9 cellular contexts compared by ENCODE assay signal in the genomic region with DNA sequence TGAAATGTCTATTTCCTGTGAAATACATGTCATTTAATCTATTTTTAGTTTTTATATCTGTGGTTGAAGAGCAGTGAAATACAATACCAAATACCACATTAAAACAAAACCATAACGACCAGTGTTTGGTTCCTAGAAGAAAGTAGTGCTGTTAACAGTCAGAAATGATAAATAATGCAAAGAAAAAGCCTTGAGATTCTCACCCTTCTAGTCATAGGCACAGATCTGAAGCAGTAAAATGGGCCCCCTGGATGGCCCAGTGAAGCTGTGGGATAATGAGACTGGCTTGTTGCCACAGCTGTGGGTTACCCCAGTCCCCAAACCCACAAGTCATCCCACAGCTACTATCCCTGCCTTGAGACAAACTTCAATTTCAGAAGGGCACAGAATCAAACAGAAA.
DNase-seq lines count a peak whose midpoint lies in the region; ATAC-seq lines count a peak whose summit lies in the region.
"Had no signal": no experiment of that assay in that cellular context is flagged by ENCODE, and none has a peak within 500 bp of the region (broad histone marks: within the 10 kb centered on the region; RNA-seq: fewer than 3 reads in every experiment).

No MANE protein-coding gene starts in this region.

- peaks cover 42% of the 10 kb centered on the region for H3K4me1 Mint-ChIP-seq in activated T-cell treated with anti-CD3 and anti-CD28 coated beads, Interleukin-2, amount 50 U/mL, for 72 hours (ENCODE audit: low read depth)

- DNase-seq in EH (ENCODE audit: low read depth): peak; percentile 3
- DNase-seq in LoVo (ENCODE audit: low spot score): peak; percentile 14
- DNase-seq in activated T-cell treated with anti-CD3 and anti-CD28 coated beads, Interleukin-2, amount 50 U/mL, for 72 hours: peak; percentile 40 to 57
- peak; percentile 76 for DNase-seq in myocyte (ENCODE audit: low read depth)
- no peak for DNase-seq in NCI-H2171 (lab: John Stamatoyannopoulos, UW)
- no peak for DNase-seq in NAMALWA (ENCODE audit: low spot score)
- DNase-seq in Right ventricle myocardium superior: no peak
- DNase-seq: NCI-H526 treated with DMSO at 0.1 percent for 48 hours had no signal

- no peaks in the 10 kb centered on the region for H3K9me3 Mint-ChIP-seq in activated T-cell treated with anti-CD3 and anti-CD28 coated beads, Interleukin-2, amount 50 U/mL, for 72 hours

- H3K36me3 Mint-ChIP-seq in activated T-cell treated with anti-CD3 and anti-CD28 coated beads, Interleukin-2, amount 50 U/mL, for 72 hours (ENCODE audit: insufficient read depth in 2 of 2): no peaks in the 10 kb centered on the region

- H3K27ac Mint-ChIP-seq in activated T-cell treated with anti-CD3 and anti-CD28 coated beads, Interleukin-2, amount 50 U/mL, for 72 hours: peak overlapping the region; percentile 86

- H3K4me3 Mint-ChIP-seq in activated T-cell treated with anti-CD3 and anti-CD28 coated beads, Interleukin-2, amount 50 U/mL, for 72 hours: peak overlapping the region; percentile 70 to 80

- peak; percentile 83 to 91 for ATAC-seq in activated T-cell treated with anti-CD3 and anti-CD28 coated beads, Interleukin-2, amount 50 U/mL, for 72 hours (replicated peaks in 1 of 2)
- ATAC-seq in GM18511 (IDR thresholded peaks at IDR 0.05; ENCODE audit: unreplicated experiment) (no peak), Right ventricle myocardium superior (ENCODE audit: poor library complexity) (no peak)

- H3K27me3 Mint-ChIP-seq in activated T-cell treated with anti-CD3 and anti-CD28 coated beads, Interleukin-2, amount 50 U/mL, for 72 hours (ENCODE audit: low read depth): peaks cover 10% of the 10 kb centered on the region

- intact Hi-C loops in Right ventricle myocardium superior (cut with DNase I): no loop called here

Comparison
In these comparisons a context has a peak if more than half of its experiments do, and no peak if none do; other contexts are left out.
1. DNase-seq: peak in EH (single experiment), LoVo (single experiment), activated T-cell treated with anti-CD3 and anti-CD28 coated beads, Interleukin-2, amount 50 U/mL, for 72 hours (2 of 2) and myocyte (single experiment); none in NCI-H2171 (single experiment), NAMALWA (single experiment) and Right ventricle myocardium superior (single experiment).
2. ATAC-seq: peak in activated T-cell treated with anti-CD3 and anti-CD28 coated beads, Interleukin-2, amount 50 U/mL, for 72 hours (2 of 2); none in GM18511 (single experiment) and Right ventricle myocardium superior (single experiment).